ENCODE assay signal across 23 cellular contexts in genomic region chr12:54859502-54859901, GRCh38. TPM values are rescaled to one million over a fixed set of nuclear protein-coding genes. Genes with fewer than 3 reads are reported as not detected.
DNase-seq lines count a peak whose midpoint lies in the region; ATAC-seq, FAIRE-seq and TF ChIP-seq lines count a peak whose summit lies in the region.
"Had no signal": no experiment of that assay in that cellular context is flagged by ENCODE, and none has a peak within 500 bp of the region (broad histone marks: within the 10 kb centered on the region; RNA-seq: fewer than 3 reads in every experiment).

No MANE protein-coding gene starts in this region.

- no peak overlapping the region for H3K56ac ChIP-seq in H1 (replicated peaks; ENCODE audit: insufficient read length, low read depth, low read length)

- no peaks in the 10 kb centered on the region for H3K79me1 ChIP-seq in H1 (ENCODE audit: low read depth, low read length)

- H3K27ac ChIP-seq in H1 (ENCODE audit: low read depth, low read length): no peak overlapping the region
- H3K27ac ChIP-seq: A549, C4-2B had no signal

- H3K9me3 Mint-ChIP-seq in neural crest cell: no peaks in the 10 kb centered on the region
- no peaks in the 10 kb centered on the region for H3K9me3 Mint-ChIP-seq in activated T-cell treated with anti-CD3 and anti-CD28 coated beads, Interleukin-2, amount 50 U/mL, for 72 hours
- H3K9me3 Mint-ChIP-seq: CD8-positive, alpha-beta T cell; HFFc6 had no signal

- no peak for TF ChIP-seq POLR2A in H1 (IDR thresholded peaks at IDR 0.05; ENCODE audit: control extremely low read depth in 1 of 2, low read depth in 2 of 2, low read length in 2 of 2)

- H3K9ac ChIP-seq in H1 (replicated peaks in 1 of 4; ENCODE audit: extremely low read depth in 1 of 4, low read depth in 3 of 4, low read length in 3 of 4): no peak overlapping the region

- TF ChIP-seq CTCF in H1 (IDR thresholded peaks at IDR 0.05; ENCODE audit: control extremely low read depth in 1 of 3, insufficient read depth in 1 of 3, low read depth in 1 of 3, low read length in 3 of 3): no peak
- TF ChIP-seq CTCF in neural crest cell (conservative IDR thresholded peaks at IDR 0.05): no peak

- H3K4me1 Mint-ChIP-seq in neural crest cell: peaks cover 9% of the 10 kb centered on the region
- peaks cover 53% of the 10 kb centered on the region for H3K4me1 Mint-ChIP-seq in activated T-cell treated with anti-CD3 and anti-CD28 coated beads, Interleukin-2, amount 50 U/mL, for 72 hours (ENCODE audit: low read depth)

- no peaks in the 10 kb centered on the region for H3K36me3 Mint-ChIP-seq in neural crest cell (ENCODE audit: low read depth)
- peaks cover 0 to 1% of the 10 kb centered on the region in 2 donors for H3K36me3 Mint-ChIP-seq in activated T-cell treated with anti-CD3 and anti-CD28 coated beads, Interleukin-2, amount 50 U/mL, for 72 hours (ENCODE audit: insufficient read depth in 2 of 2)
- H3K36me3 Mint-ChIP-seq: CD8-positive, alpha-beta T cell had no signal

- CTCF ChIA-PET in H1 (lab: Charles Lee; ENCODE audit: partially characterized antibody): interaction anchor here (0.8 to 3.7 kb wide), 7 partner anchors 8 to 271 kb away, joined by 3 to 15 read pairs (median 3); no protein-coding TSS in a partner anchor

- no peak overlapping the region for H2BK12ac ChIP-seq in H1 (ENCODE audit: low read depth, low read length)

- DNase-seq in H7: peak; percentile 1
- DNase-seq in H1 (ENCODE audit: low read depth in 1 of 2, low spot score in 2 of 2): no peak
- peak; percentile 51 for DNase-seq in iPS-NIHi11 (ENCODE audit: low spot score)
- no peak for DNase-seq in neural crest cell (ENCODE audit: low read depth, low spot score)
- no peak for DNase-seq in activated T-cell treated with anti-CD3 and anti-CD28 coated beads, Interleukin-2, amount 50 U/mL, for 72 hours
- no peak for DNase-seq in NCI-H526 (lab: John Stamatoyannopoulos, UW)
- DNase-seq: BE2C; CD8-positive, alpha-beta T cell; COR-L47; DMS153; DMS79 treated with DMSO at 0.1 percent for 48 hours; EL; GDM1; GOT3; HCEC 1CT; HFFc6 had no signal

- H3K18ac ChIP-seq in H1 (ENCODE audit: extremely low read depth, low read length): no peak overlapping the region

- no peak for ATAC-seq in activated T-cell treated with anti-CD3 and anti-CD28 coated beads, Interleukin-2, amount 50 U/mL, for 72 hours (replicated peaks in 1 of 2)
- no peak for ATAC-seq in activated CD4-positive, CD25-positive, alpha-beta regulatory T cell treated with anti-CD3 and anti-CD28 coated beads, Interleukin-2, amount 50 U/mL, for 24 hours
- ATAC-seq: A549; CD8-positive, alpha-beta T cell had no signal

- H3K23ac ChIP-seq in H1 (ENCODE audit: insufficient read length): no peak overlapping the region

- H2BK20ac ChIP-seq in H1 (ENCODE audit: low read length): no peak overlapping the region

- H2BK15ac ChIP-seq in H1 (ENCODE audit: low read length): no peak overlapping the region

- no peaks in the 10 kb centered on the region; the same call in 1 of the 2 replicates for H3K23me2 ChIP-seq in H1 (ENCODE audit: low read depth, low read length)

- FAIRE-seq in H1 (lab: Jason Lieb, UNC): peak; percentile 78
- FAIRE-seq: A549, D721Med had no signal

- no peaks in the 10 kb centered on the region for H4K20me1 ChIP-seq in H1 (replicated peaks in 1 of 2; ENCODE audit: control insufficient read depth in 1 of 2, insufficient read depth in 2 of 2, low read length in 2 of 2)

- no peaks in the 10 kb centered on the region for H3K36me3 ChIP-seq in H7 (replicated peaks; ENCODE audit: control insufficient read depth, insufficient read depth, low read length)
- no peaks in the 10 kb centered on the region for H3K36me3 ChIP-seq in H1 (ENCODE audit: control insufficient read depth in 2 of 4, insufficient read depth in 4 of 4, low read length in 3 of 4)
- H3K36me3 ChIP-seq: BE2C had no signal

- H2BK5ac ChIP-seq in H1 (ENCODE audit: low read depth, low read length): no peak overlapping the region

- H4K91ac ChIP-seq in H1 (replicated peaks; ENCODE audit: insufficient read length, low read length): no peak overlapping the region

- H3K4me2 ChIP-seq in H1 (ENCODE audit: insufficient read depth in 1 of 2, low read depth in 2 of 2, low read length in 2 of 2): no peak overlapping the region
- H3K4me2 ChIP-seq: A549 had no signal

- 58% methylated on average over 4 of the region's 4 CpGs; no CpG with 5 or more reads in 1 of the 2 experiments for WGBS in H1 (ENCODE audit: extremely low coverage in 1 of 2, insufficient coverage in 1 of 2, insufficient read length in 1 of 2, insufficient replicate concordance in 2 of 2, low coverage in 1 of 2, low lambda C conversion rate in 2 of 2, missing lambda C conversion rate in 1 of 2), 2 experiments

- no peak for TF ChIP-seq EP300 in H1 (IDR thresholded peaks at IDR 0.05; ENCODE audit: borderline replicate concordance in 1 of 2, low read depth in 2 of 2, low read length in 2 of 2)

- H3K4ac ChIP-seq in H1 (replicated peaks; ENCODE audit: insufficient read length, low read depth, low read length): no peak overlapping the region

- no peaks in the 10 kb centered on the region for H3K9me3 ChIP-seq in H1 (ENCODE audit: insufficient read depth in 2 of 2, low read depth in 1 of 2, low read length in 1 of 2)
- H3K9me3 ChIP-seq: A549, BE2C had no signal

- no peak overlapping the region for H4K5ac ChIP-seq in H1 (ENCODE audit: insufficient read length, low read depth, low read length)

- H3K79me2 ChIP-seq in H1 (ENCODE audit: control insufficient read depth in 1 of 2, insufficient read depth in 2 of 2, low read length in 2 of 2): no peaks in the 10 kb centered on the region

- no peak overlapping the region for H3K4me3 Mint-ChIP-seq in neural crest cell
- H3K4me3 Mint-ChIP-seq in activated T-cell treated with anti-CD3 and anti-CD28 coated beads, Interleukin-2, amount 50 U/mL, for 72 hours: no peak overlapping the region
- H3K4me3 Mint-ChIP-seq: CD8-positive, alpha-beta T cell; HFFc6; IgD-negative memory B cell had no signal

- no peak overlapping the region for H2AFZ ChIP-seq in H1 (ENCODE audit: low read length)

- H2AK5ac ChIP-seq in H1 (ENCODE audit: low read depth, low read length): no peak overlapping the region

- H4K8ac ChIP-seq in H1 (ENCODE audit: extremely low read depth, insufficient read depth, low read length): no peak overlapping the region

- H3K4me3 ChIP-seq in H7 (ENCODE audit: insufficient read depth, low read depth, low read length) (no peak overlapping the region), H1 (ENCODE audit: extremely low read depth in 1 of 4, insufficient read depth in 2 of 4, low read depth in 3 of 4, low read length in 4 of 4) (no peak overlapping the region)
- H3K4me3 ChIP-seq: A549 had no signal

- H2BK120ac ChIP-seq in H1 (replicated peaks; ENCODE audit: low read depth, low read length): no peak overlapping the region

- POLR2A ChIA-PET in H1 (lab: Charles Lee; ENCODE audit: partially characterized antibody): no interaction called here

- no peak for TF ChIP-seq RAD21 in H1 (IDR thresholded peaks at IDR 0.05 in 1 of 2, conservative IDR thresholded peaks at IDR 0.05 in 1 of 2; ENCODE audit: low read depth in 2 of 2, low read length in 2 of 2)

- peak overlapping the region; percentile 15 for H3K27ac Mint-ChIP-seq in neural crest cell (ENCODE audit: unreplicated experiment)
- no peak overlapping the region for H3K27ac Mint-ChIP-seq in activated T-cell treated with anti-CD3 and anti-CD28 coated beads, Interleukin-2, amount 50 U/mL, for 72 hours
- H3K27ac Mint-ChIP-seq: CD8-positive, alpha-beta T cell; HFFc6; IgD-negative memory B cell had no signal

- H3K27me3 Mint-ChIP-seq in neural crest cell (ENCODE audit: low read depth): peaks cover 14% of the 10 kb centered on the region
- H3K27me3 Mint-ChIP-seq in activated T-cell treated with anti-CD3 and anti-CD28 coated beads, Interleukin-2, amount 50 U/mL, for 72 hours (ENCODE audit: low read depth): peaks cover 25% of the 10 kb centered on the region

- H3K27me3 ChIP-seq in H7 (ENCODE audit: control insufficient read depth, insufficient read depth, low read length): peaks cover 7% of the 10 kb centered on the region
- H3K27me3 ChIP-seq in H1 (replicated peaks in 1 of 4; ENCODE audit: control insufficient read depth in 3 of 4, extremely low read depth in 1 of 4, insufficient read depth in 3 of 4, low read length in 3 of 4): peaks cover 0 to 10% (median 1%) of the 10 kb centered on the region in 4 experiments; a peak in 5 of 7 replicates
- H3K27me3 ChIP-seq: BE2C had no signal

- no peak overlapping the region for H3K14ac ChIP-seq in H1 (ENCODE audit: insufficient read length)

- H3K4me1 ChIP-seq in H1 (replicated peaks in 1 of 4; ENCODE audit: control insufficient read depth in 3 of 4, insufficient read depth in 4 of 4, low read length in 3 of 4): peaks cover 0 to 4% (median 0%) of the 10 kb centered on the region in 4 experiments; a peak in 2 of 7 replicates
- H3K4me1 ChIP-seq: A549, BE2C had no signal

TF ChIP-seq in H1, 55 proteins besides CTCF, POLR2A, EP300 and RAD21:
- TF ChIP-seq POLR2AphosphoS5 (IDR thresholded peaks at IDR 0.05; ENCODE audit: low read depth, low read length) (no peak), KDM1A (IDR thresholded peaks at IDR 0.05; ENCODE audit: borderline replicate concordance, low read length) (no peak), SP1 (IDR thresholded peaks at IDR 0.05; ENCODE audit: low read depth, low read length) (0 out of 2 replicates have a peak, but pooled peaks have one; percentile 11), RNF2 (IDR thresholded peaks at IDR 0.05; ENCODE audit: borderline replicate concordance, low read depth, low read length, missing control alignments, poor library complexity, severe bottlenecking) (no peak)
TF ChIP-seq in H1: peak in this region for 1.

RNA-seq across cellular contexts. Expression of gene MUCL1, which starts 5.2 kb away (rescaled TPM):
- not detected in 2 replicates for total RNA-seq in H7 (2014; rRNA removed; shearing (Covaris generic))
- not detected in 2 replicates for total RNA-seq in H1 (2021; fragmentation: NEBNext Ultra II Directional; extraction: Animal tissue kit (Norgen Biotek cat#: 25700))
- not detected in 2 replicates for polyA plus RNA-seq in H1 (2011; rRNA removed)
- not detected for polyA plus RNA-seq in H1 (2011; cell fraction: cytosol; rRNA removed)
- not detected for polyA plus RNA-seq in H1 (2011; cell fraction: nucleus; rRNA removed)
- polyA plus RNA-seq in H1 (2012, experiment 1 of 2): not detected in 4 replicates
- not detected for polyA plus RNA-seq in H1 (2012, experiment 2 of 2)
- not detected for polyA plus RNA-seq in H1 (2013, experiment 1 of 2)
- polyA plus RNA-seq in H1 (2013, experiment 2 of 2): not detected
- not detected in 2 replicates for polyA minus RNA-seq in H1 (2011; rRNA and poly(A)+ RNA removed)
- not detected for polyA minus RNA-seq in H1 (2011; cell fraction: cytosol; rRNA and poly(A)+ RNA removed)
- not detected for polyA minus RNA-seq in H1 (2011; cell fraction: nucleus; rRNA and poly(A)+ RNA removed)
- not detected in 2 replicates for total RNA-seq in neural crest cell
- not detected for total RNA-seq in activated T-cell treated with anti-CD3 and anti-CD28 coated beads, Interleukin-2, amount 50 U/mL, for 72 hours
- total RNA-seq: CD8-positive, alpha-beta T cell; HFFc6; HT1080 had no signal
- polyA plus RNA-seq: A549, AG04450, IgD-negative memory B cell had no signal

Comparison
In these comparisons a context has a peak if more than half of its experiments do, and no peak if none do; other contexts are left out.
1. DNase-seq: peak in H7 (single experiment) and iPS-NIHi11 (single experiment); none in H1 (0 of 2), neural crest cell (single experiment), activated T-cell treated with anti-CD3 and anti-CD28 coated beads, Interleukin-2, amount 50 U/mL, for 72 hours (0 of 2) and NCI-H526 (0 of 2).